23 cellular contexts compared by ENCODE assay signal in genomic region chr12:96036765-96037455, GRCh38. TPM values are rescaled to one million over a fixed set of nuclear protein-coding genes. Genes with fewer than 3 reads are reported as not detected.
A peak's percentile ranks its signal among the peaks of the same experiment; 100 is the strongest.
DNase-seq lines count a peak whose midpoint lies in the region; ATAC-seq and TF ChIP-seq lines count a peak whose summit lies in the region.
"Had no signal": no experiment of that assay in that cellular context is flagged by ENCODE, and none has a peak within 500 bp of the region (broad histone marks: within the 10 kb centered on the region; RNA-seq: fewer than 3 reads in every experiment).

No MANE protein-coding gene starts in this region.

- H3K4me1 ChIP-seq in mammary epithelial cell (ENCODE audit: insufficient read depth, low read length): peaks cover 13% of the 10 kb centered on the region
- peaks cover 8% of the 10 kb centered on the region for H3K4me1 ChIP-seq in osteoblast (ENCODE audit: insufficient read depth, low read length)
- H3K4me1 ChIP-seq in Caco-2: peaks cover 17% of the 10 kb centered on the region

- no peak for ATAC-seq in HG02610 (IDR thresholded peaks at IDR 0.05; ENCODE audit: unreplicated experiment)

- H3K27ac Mint-ChIP-seq in Caco-2 (ENCODE audit: unreplicated experiment): no peak overlapping the region
- H3K27ac Mint-ChIP-seq: immature natural killer cell had no signal

- intact Hi-C loops in mammary epithelial cell (cut with micrococcal nuclease): no loop called here
- intact Hi-C loops in Caco-2 (cut with micrococcal nuclease; ENCODE audit: unreplicated experiment): no loop called here

- H3K4me3 Mint-ChIP-seq in Caco-2 (ENCODE audit: unreplicated experiment): no peak overlapping the region
- H3K4me3 Mint-ChIP-seq: immature natural killer cell had no signal

- no peaks in the 10 kb centered on the region for H3K9me3 ChIP-seq in mammary epithelial cell (replicated peaks; ENCODE audit: insufficient read depth, low read length)
- no peaks in the 10 kb centered on the region for H3K9me3 ChIP-seq in osteoblast (ENCODE audit: low read depth, low read length)
- H3K9me3 ChIP-seq in Caco-2: no peaks in the 10 kb centered on the region
- H3K9me3 ChIP-seq: esophagus squamous epithelium, ovary, thyroid gland had no signal

- H3K27me3 Mint-ChIP-seq in Caco-2 (ENCODE audit: insufficient read depth, unreplicated experiment): no peaks in the 10 kb centered on the region

- CTCF ChIA-PET in mammary epithelial cell (lab: Charles Lee; ENCODE audit: low non-redundant PET): no interaction called here
- CTCF ChIA-PET in Caco-2 (lab: Charles Lee): no interaction called here

- no peak overlapping the region for H3K4me2 ChIP-seq in mammary epithelial cell (ENCODE audit: insufficient read depth, low read depth, low read length)
- no peak overlapping the region for H3K4me2 ChIP-seq in osteoblast (ENCODE audit: insufficient read depth, low read length)

- in situ Hi-C loops in mammary epithelial cell (cut with MboI; ENCODE audit: low sequenced_read_pairs in 2 of 2): no loop called here

- DNase-seq in EL (peak; percentile 21), M059J (ENCODE audit: low read depth) (peak; percentile 39), mammary epithelial cell (peak; percentile 26), osteoblast (ENCODE audit: insufficient read length, low spot score, missing footprints) (peak; percentile 58), SHP77 (lab: John Stamatoyannopoulos, UW) (no peak), Caco-2 (no peak), NCI-H1105 (lab: John Stamatoyannopoulos, UW) (no peak)
- DNase-seq: activated CD8-positive, alpha-beta memory T cell treated with anti-CD3 and anti-CD28 coated beads, Interleukin-2, amount 50 U/mL, for 48 hours; activated gamma-delta T cell; amygdala; cerebellar nuclear complex; effector CD8-positive, alpha-beta T cell; esophagus squamous epithelium; H7; immature natural killer cell; NCI-H1092; NCI-H2081; ovary; SHP77 treated with DMSO at 0.1 percent for 48 hours; stimulated activated naive CD4-positive, alpha-beta T cell; thyroid gland had no signal

- H3K4me1 Mint-ChIP-seq in Caco-2 (ENCODE audit: low read depth, unreplicated experiment): no peaks in the 10 kb centered on the region

- no peak overlapping the region for H2AFZ ChIP-seq in mammary epithelial cell (ENCODE audit: low read depth, low read length)
- H2AFZ ChIP-seq in osteoblast (ENCODE audit: low read length): no peak overlapping the region

- POLR2A ChIA-PET in Caco-2 (lab: Charles Lee): no interaction called here

- no peak overlapping the region for H3K9ac ChIP-seq in mammary epithelial cell (ENCODE audit: insufficient read depth, low read length)

- TF ChIP-seq CTCF in mammary epithelial cell (conservative IDR thresholded peaks at IDR 0.05 in 1 of 2, IDR thresholded peaks at IDR 0.05 in 1 of 2; ENCODE audit: extremely low read depth in 1 of 2, insufficient read depth in 1 of 2, low read depth in 1 of 2, low read length in 2 of 2): no peak
- no peak for TF ChIP-seq CTCF in osteoblast (IDR thresholded peaks at IDR 0.05; ENCODE audit: extremely low read depth, low read depth, low read length)
- TF ChIP-seq CTCF in Caco-2 (IDR thresholded peaks at IDR 0.05; ENCODE audit: insufficient read depth in 1 of 2, low read depth in 1 of 2, low read length in 1 of 2, severe bottlenecking in 1 of 2, unreplicated experiment in 1 of 2): no peak

- H3K36me3 ChIP-seq in mammary epithelial cell (ENCODE audit: insufficient read depth, low read length) (no peaks in the 10 kb centered on the region), osteoblast (ENCODE audit: insufficient read depth, low read length) (no peaks in the 10 kb centered on the region), Caco-2 (ENCODE audit: control insufficient read depth, insufficient read depth, low read length) (no peaks in the 10 kb centered on the region)
- H3K36me3 ChIP-seq: esophagus squamous epithelium, ovary, thyroid gland had no signal

- H3K36me3 Mint-ChIP-seq in Caco-2 (ENCODE audit: insufficient read depth, unreplicated experiment): no peaks in the 10 kb centered on the region
- H3K36me3 Mint-ChIP-seq: immature natural killer cell had no signal

- WGBS in mammary epithelial cell (ENCODE audit: low coverage, missing lambda C conversion rate): 80% methylated on average over 8 of the region's 8 CpGs

- no peaks in the 10 kb centered on the region for H3K9me3 Mint-ChIP-seq in Caco-2 (ENCODE audit: unreplicated experiment)
- H3K9me3 Mint-ChIP-seq: immature natural killer cell had no signal

- H3K4me3 ChIP-seq in mammary epithelial cell (replicated peaks in 1 of 3; ENCODE audit: insufficient read depth in 1 of 3, low read depth in 2 of 3, low read length in 3 of 3): no peak overlapping the region
- no peak overlapping the region for H3K4me3 ChIP-seq in osteoblast (ENCODE audit: insufficient read depth, low read length)
- no peak overlapping the region for H3K4me3 ChIP-seq in Caco-2 (ENCODE audit: low read depth, low read length)
- H3K4me3 ChIP-seq: ovary had no signal

- H4K20me1 ChIP-seq in mammary epithelial cell (ENCODE audit: insufficient read depth, low read length): no peaks in the 10 kb centered on the region
- peaks cover 3% of the 10 kb centered on the region for H4K20me1 ChIP-seq in osteoblast (ENCODE audit: insufficient read depth, low read length)

- dilution Hi-C loops in mammary epithelial cell (cut with HindIII; ENCODE audit: low sequenced_read_pairs): no loop called here

- H3K27me3 ChIP-seq in mammary epithelial cell (ENCODE audit: insufficient read depth, low read length) (no peaks in the 10 kb centered on the region), osteoblast (ENCODE audit: insufficient read depth, low read length) (no peaks in the 10 kb centered on the region), Caco-2 (replicated peaks; ENCODE audit: control insufficient read depth, insufficient read depth, low read length) (no peaks in the 10 kb centered on the region)
- H3K27me3 ChIP-seq: esophagus squamous epithelium, ovary, thyroid gland had no signal

- H3K27ac ChIP-seq in mammary epithelial cell (ENCODE audit: insufficient read depth, low read depth, low read length) (no peak overlapping the region), osteoblast (ENCODE audit: low read depth, low read length) (no peak overlapping the region)
- H3K27ac ChIP-seq: ovary, thyroid gland had no signal

- H3K79me2 ChIP-seq in mammary epithelial cell (ENCODE audit: insufficient read depth, low read length): peaks cover 30% of the 10 kb centered on the region
- H3K79me2 ChIP-seq in osteoblast (ENCODE audit: insufficient read depth, low read length): peaks cover 22% of the 10 kb centered on the region

- no TSS peak for BruUV-seq in mammary epithelial cell (replicated peaks; lab: Mats Ljungman, UMichigan)
- no TSS peak for BruUV-seq in Caco-2 (replicated peaks; lab: Mats Ljungman, UMichigan)

RNA-seq across cellular contexts. Expression of gene LTA4H, which starts 1.5 kb away (rescaled TPM):
- total RNA-seq in M059J (2014; rRNA removed; shearing (Covaris generic)): 39.8 and 51.4 TPM in 2 replicates
- total RNA-seq in mammary epithelial cell (100 to 1,000 TPM; 103 to 110 TPM), osteoblast (73.8 and 83.4 TPM in 2 replicates), Caco-2 (2022) (56.7 and 61.9 TPM in 2 replicates)
- 98.9 TPM for polyA plus RNA-seq in mammary epithelial cell
- 93.9 TPM for polyA minus RNA-seq in mammary epithelial cell

RNA-seq across cellular contexts. Expression of gene HAL, which starts 40.8 kb away (rescaled TPM):
- not detected in 2 replicates for total RNA-seq in M059J (2014; rRNA removed; shearing (Covaris generic))
- total RNA-seq in mammary epithelial cell (under 1 TPM; 0.31 to 0.33 TPM), osteoblast (0.29 and 0.36 TPM in 2 replicates), Caco-2 (2022) (0.51 and 0.82 TPM in 2 replicates)
- polyA plus RNA-seq in mammary epithelial cell: 0.24 TPM
- polyA minus RNA-seq in mammary epithelial cell: not detected
- total RNA-seq: G401 had no signal

Comparison
In these comparisons a context has a peak if more than half of its experiments do, and no peak if none do; other contexts are left out.
1. DNase-seq: peak in EL (single experiment), M059J (single experiment), mammary epithelial cell (single experiment) and osteoblast (single experiment); none in SHP77 (0 of 2), Caco-2 (0 of 2) and NCI-H1105 (single experiment).